In the genomic region with DNA sequence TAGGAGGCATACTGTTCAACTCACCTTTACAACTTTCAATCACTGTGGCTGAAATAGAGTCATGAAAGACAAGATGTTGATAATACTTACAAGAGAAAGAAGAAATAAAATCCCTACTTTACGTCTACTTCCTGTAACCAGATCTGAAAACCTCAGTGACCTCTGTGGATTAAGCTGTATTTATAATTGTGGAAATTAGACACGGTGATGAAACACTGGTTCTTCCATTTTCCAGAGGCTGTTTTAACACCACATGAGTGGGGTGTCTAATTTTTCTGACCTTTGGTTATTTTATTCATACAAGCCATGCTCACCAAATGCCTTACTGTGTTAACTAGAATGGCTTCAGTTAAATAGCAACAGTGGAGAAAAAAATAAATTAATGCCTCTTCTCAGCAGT, we compare ENCODE assay signal across 21 cellular contexts. TPM values are rescaled to one million over a fixed set of nuclear protein-coding genes. Genes with fewer than 3 reads are reported as not detected.
DNase-seq lines count a peak whose midpoint lies in the region; FAIRE-seq and TF ChIP-seq lines count a peak whose summit lies in the region.
"Had no signal": no experiment of that assay in that cellular context is flagged by ENCODE, and none has a peak within 500 bp of the region (broad histone marks: within the 10 kb centered on the region; RNA-seq: fewer than 3 reads in every experiment).

No MANE protein-coding gene starts in this region.

- no peak overlapping the region for H4K91ac ChIP-seq in H1 (replicated peaks; ENCODE audit: insufficient read length, low read length)

- TF ChIP-seq POLR2A in H1 (IDR thresholded peaks at IDR 0.05; ENCODE audit: control extremely low read depth in 1 of 2, low read depth in 2 of 2, low read length in 2 of 2) = no peak

- H2BK15ac ChIP-seq in H1 (ENCODE audit: low read length) = no peak overlapping the region

- H3K27ac ChIP-seq in H1 (ENCODE audit: low read depth, low read length) (no peak overlapping the region), osteoblast (ENCODE audit: low read depth, low read length) (no peak overlapping the region), coronary artery (no peak overlapping the region)
- H3K27ac ChIP-seq in CD4-positive, alpha-beta memory T cell (ENCODE audit: low read depth, low read length) = no peak overlapping the region
- H3K27ac ChIP-seq: GM23248, Peyer's patch, SJSA1 had no signal

- no peak overlapping the region for H2AK5ac ChIP-seq in H1 (ENCODE audit: low read depth, low read length)

- no peak overlapping the region for H2BK120ac ChIP-seq in H1 (replicated peaks; ENCODE audit: low read depth, low read length)

- intact Hi-C loops in CD4-positive, alpha-beta memory T cell (cut with micrococcal nuclease) = no loop called here

- no peaks in the 10 kb centered on the region; the same call in 1 of the 2 replicates for H3K23me2 ChIP-seq in H1 (ENCODE audit: low read depth, low read length)

- H4K20me1 ChIP-seq in H1 (replicated peaks in 1 of 2; ENCODE audit: control insufficient read depth in 1 of 2, insufficient read depth in 2 of 2, low read length in 2 of 2) (no peaks in the 10 kb centered on the region), osteoblast (ENCODE audit: insufficient read depth, low read length) (no peaks in the 10 kb centered on the region)

- no peak overlapping the region for H2BK5ac ChIP-seq in H1 (ENCODE audit: low read depth, low read length)

- no peak overlapping the region for H2BK12ac ChIP-seq in H1 (ENCODE audit: low read depth, low read length)

- CTCF ChIA-PET in H1 (lab: Charles Lee; ENCODE audit: partially characterized antibody) = interaction anchor here (1.7 kb wide), 1 partner anchor 42 kb away, joined by 5 read pairs; no protein-coding TSS in a partner anchor
- CTCF ChIA-PET in CD4-positive, alpha-beta memory T cell (lab: Charles Lee; ENCODE audit: partially characterized antibody) = no interaction called here

- DNase-seq in H4 (ENCODE audit: low spot score) (peak; percentile 16), MV-4-11 (lab: John Stamatoyannopoulos, UW) (peak; percentile 26), H1 (ENCODE audit: low read depth in 1 of 2, low spot score in 2 of 2) (no peak), osteoblast (ENCODE audit: insufficient read length, low spot score, missing footprints) (no peak), GM20000 (ENCODE audit: low spot score) (no peak), coronary artery (ENCODE audit: low spot score) (no peak), glutamatergic neuron (no peak)
- DNase-seq in CD4-positive, alpha-beta memory T cell = no peak
- DNase-seq: CD4-positive, CD25-positive, alpha-beta regulatory T cell; COR-L47; DMS 273 treated with DMSO at 0.1 percent for 48 hours; DND-41; GM23248; KG1; NCI-H1105 treated with DMSO at 0.1 percent for 48 hours; NCI-H2029 treated with DMSO at 0.1 percent for 48 hours; NCI-H226; NCI-H524 treated with DMSO at 0.1 percent for 48 hours; Peyer's patch had no signal

- H3K36me3 Mint-ChIP-seq in CD4-positive, alpha-beta memory T cell = no peaks in the 10 kb centered on the region
- no peaks in the 10 kb centered on the region for H3K36me3 Mint-ChIP-seq in glutamatergic neuron (ENCODE audit: unreplicated experiment)
- H3K36me3 Mint-ChIP-seq: CD4-positive, CD25-positive, alpha-beta regulatory T cell had no signal

- no peak overlapping the region for H3K9ac ChIP-seq in H1 (replicated peaks in 1 of 4; ENCODE audit: extremely low read depth in 1 of 4, low read depth in 3 of 4, low read length in 3 of 4)
- H3K9ac ChIP-seq: GM23248 had no signal

- H3K4me1 ChIP-seq in H1 (replicated peaks in 1 of 4; ENCODE audit: control insufficient read depth in 3 of 4, insufficient read depth in 4 of 4, low read length in 3 of 4) (no peaks in the 10 kb centered on the region), osteoblast (ENCODE audit: insufficient read depth, low read length) (peaks cover 4% of the 10 kb centered on the region)
- no peaks in the 10 kb centered on the region for H3K4me1 ChIP-seq in CD4-positive, alpha-beta memory T cell (ENCODE audit: insufficient read depth, low read length)
- H3K4me1 ChIP-seq: Peyer's patch, SJSA1 had no signal

- H3K23ac ChIP-seq in H1 (ENCODE audit: insufficient read length) = no peak overlapping the region

- H3K18ac ChIP-seq in H1 (ENCODE audit: extremely low read depth, low read length) = no peak overlapping the region

- no peaks in the 10 kb centered on the region for H3K79me2 ChIP-seq in H1 (ENCODE audit: control insufficient read depth in 1 of 2, insufficient read depth in 2 of 2, low read length in 2 of 2)
- no peaks in the 10 kb centered on the region for H3K79me2 ChIP-seq in osteoblast (ENCODE audit: insufficient read depth, low read length)

- peak; percentile 55 for FAIRE-seq in H1 (lab: Jason Lieb, UNC)
- FAIRE-seq: GM12878 had no signal

- no peak overlapping the region for H3K27ac Mint-ChIP-seq in CD4-positive, alpha-beta memory T cell
- no peak overlapping the region for H3K27ac Mint-ChIP-seq in glutamatergic neuron (ENCODE audit: unreplicated experiment)
- H3K27ac Mint-ChIP-seq: CD4-positive, CD25-positive, alpha-beta regulatory T cell had no signal

- H3K27me3 ChIP-seq in H1 (replicated peaks in 1 of 4; ENCODE audit: control insufficient read depth in 3 of 4, extremely low read depth in 1 of 4, insufficient read depth in 3 of 4, low read length in 3 of 4) (no peaks in the 10 kb centered on the region), osteoblast (ENCODE audit: insufficient read depth, low read length) (no peaks in the 10 kb centered on the region)
- no peaks in the 10 kb centered on the region for H3K27me3 ChIP-seq in CD4-positive, alpha-beta memory T cell (ENCODE audit: insufficient read depth, low read length)
- H3K27me3 ChIP-seq: Peyer's patch, SJSA1 had no signal

- no peaks in the 10 kb centered on the region for H3K9me3 ChIP-seq in H1 (ENCODE audit: insufficient read depth in 2 of 2, low read depth in 1 of 2, low read length in 1 of 2)
- H3K9me3 ChIP-seq in osteoblast (ENCODE audit: low read depth, low read length) = no peaks in the 10 kb centered on the region
- H3K9me3 ChIP-seq in CD4-positive, alpha-beta memory T cell (ENCODE audit: control insufficient read depth in 1 of 2, low read length in 2 of 2) = no peaks in the 10 kb centered on the region
- H3K9me3 ChIP-seq: Peyer's patch, SJSA1 had no signal

- no peak for TF ChIP-seq RAD21 in H1 (IDR thresholded peaks at IDR 0.05 in 1 of 2, conservative IDR thresholded peaks at IDR 0.05 in 1 of 2; ENCODE audit: low read depth in 2 of 2, low read length in 2 of 2)

- H3K36me3 ChIP-seq in H1 (ENCODE audit: control insufficient read depth in 2 of 4, insufficient read depth in 4 of 4, low read length in 3 of 4) (no peaks in the 10 kb centered on the region), osteoblast (ENCODE audit: insufficient read depth, low read length) (no peaks in the 10 kb centered on the region)
- no peaks in the 10 kb centered on the region for H3K36me3 ChIP-seq in CD4-positive, alpha-beta memory T cell (ENCODE audit: insufficient read depth, low read length)
- H3K36me3 ChIP-seq: Peyer's patch, SJSA1 had no signal

- no peak for TF ChIP-seq CTCF in H1 (IDR thresholded peaks at IDR 0.05; ENCODE audit: control extremely low read depth in 1 of 3, insufficient read depth in 1 of 3, low read depth in 1 of 3, low read length in 3 of 3)
- no peak for TF ChIP-seq CTCF in osteoblast (IDR thresholded peaks at IDR 0.05; ENCODE audit: extremely low read depth, low read depth, low read length)
- no peak for TF ChIP-seq CTCF in GM20000 (IDR thresholded peaks at IDR 0.05; ENCODE audit: extremely low read depth, missing control alignments)
- TF ChIP-seq CTCF in coronary artery (IDR thresholded peaks at IDR 0.05) = no peak
- TF ChIP-seq CTCF in glutamatergic neuron (IDR thresholded peaks at IDR 0.05; ENCODE audit: partially characterized antibody, unreplicated experiment) = no peak

- no peak overlapping the region for H3K4ac ChIP-seq in H1 (replicated peaks; ENCODE audit: insufficient read length, low read depth, low read length)

- TF ChIP-seq EP300 in H1 (IDR thresholded peaks at IDR 0.05; ENCODE audit: borderline replicate concordance in 1 of 2, low read depth in 2 of 2, low read length in 2 of 2) = no peak

- H3K4me1 Mint-ChIP-seq in CD4-positive, alpha-beta memory T cell = no peaks in the 10 kb centered on the region
- no peaks in the 10 kb centered on the region for H3K4me1 Mint-ChIP-seq in glutamatergic neuron (ENCODE audit: low read depth, unreplicated experiment)
- H3K4me1 Mint-ChIP-seq: CD4-positive, CD25-positive, alpha-beta regulatory T cell had no signal

- no peak overlapping the region for H3K4me2 ChIP-seq in H1 (ENCODE audit: insufficient read depth in 1 of 2, low read depth in 2 of 2, low read length in 2 of 2)
- H3K4me2 ChIP-seq in osteoblast (ENCODE audit: insufficient read depth, low read length) = no peak overlapping the region

- H4K5ac ChIP-seq in H1 (ENCODE audit: insufficient read length, low read depth, low read length) = no peak overlapping the region

- H3K14ac ChIP-seq in H1 (ENCODE audit: insufficient read length) = no peak overlapping the region

- H2AFZ ChIP-seq in H1 (ENCODE audit: low read length) (0 out of 2 replicates have a peak overlapping the region, but pooled peaks have one; percentile 3), osteoblast (ENCODE audit: low read length) (peak overlapping the region; percentile 4)
- H2AFZ ChIP-seq: GM23248 had no signal

- 92% methylated on average over 2 of the region's 2 CpGs; no CpG with 5 or more reads in 1 of the 2 experiments for WGBS in H1 (ENCODE audit: extremely low coverage in 1 of 2, insufficient coverage in 1 of 2, insufficient read length in 1 of 2, insufficient replicate concordance in 2 of 2, low coverage in 1 of 2, low lambda C conversion rate in 2 of 2, missing lambda C conversion rate in 1 of 2), 2 experiments

- H3K9me3 Mint-ChIP-seq in CD4-positive, alpha-beta memory T cell = peaks cover 0 to 5% (median 0%) of the 10 kb centered on the region in 8 donors
- H3K9me3 Mint-ChIP-seq in glutamatergic neuron (ENCODE audit: unreplicated experiment) = no peaks in the 10 kb centered on the region

- no peak overlapping the region for H3K4me3 Mint-ChIP-seq in CD4-positive, alpha-beta memory T cell
- no peak overlapping the region for H3K4me3 Mint-ChIP-seq in glutamatergic neuron (ENCODE audit: unreplicated experiment)
- H3K4me3 Mint-ChIP-seq: CD4-positive, CD25-positive, alpha-beta regulatory T cell had no signal

- POLR2A ChIA-PET in H1 (lab: Charles Lee; ENCODE audit: partially characterized antibody) = no interaction called here
- POLR2A ChIA-PET in CD4-positive, alpha-beta memory T cell (lab: Charles Lee; ENCODE audit: partially characterized antibody) = no interaction called here

- H2BK20ac ChIP-seq in H1 (ENCODE audit: low read length) = no peak overlapping the region

- H3K56ac ChIP-seq in H1 (replicated peaks; ENCODE audit: insufficient read length, low read depth, low read length) = no peak overlapping the region

- no peak overlapping the region for H4K8ac ChIP-seq in H1 (ENCODE audit: extremely low read depth, insufficient read depth, low read length)

- peaks cover 0 to 1% of the 10 kb centered on the region in 2 donors for H3K27me3 Mint-ChIP-seq in CD4-positive, alpha-beta memory T cell
- H3K27me3 Mint-ChIP-seq in glutamatergic neuron (ENCODE audit: unreplicated experiment) = no peaks in the 10 kb centered on the region

- H3K4me3 ChIP-seq in H1 (ENCODE audit: extremely low read depth in 1 of 4, insufficient read depth in 2 of 4, low read depth in 3 of 4, low read length in 4 of 4) (no peak overlapping the region), osteoblast (ENCODE audit: insufficient read depth, low read length) (no peak overlapping the region), coronary artery (no peak overlapping the region)
- H3K4me3 ChIP-seq in CD4-positive, alpha-beta memory T cell (ENCODE audit: low read length in 2 of 2) = no peak overlapping the region
- H3K4me3 ChIP-seq: GM12878, GM23248, Peyer's patch, SJSA1 had no signal

- H3K79me1 ChIP-seq in H1 (ENCODE audit: low read depth, low read length) = no peaks in the 10 kb centered on the region

RNA-seq across cellular contexts. Expression of a gene that starts 58.5 kb away (rescaled TPM):
- total RNA-seq in H4 (2014; rRNA removed; shearing (Covaris generic)) = 7.2 and 8.6 TPM in 2 replicates
- total RNA-seq in H1 (2021; fragmentation: NEBNext Ultra II Directional; extraction: Animal tissue kit (Norgen Biotek cat#: 25700)) = 22.6 and 26.3 TPM in 2 replicates
- polyA plus RNA-seq in H1 (2011; rRNA removed) = 13.0 and 23.1 TPM in 2 replicates
- polyA plus RNA-seq in H1 (2011; cell fraction: cytosol; rRNA removed) = 14.5 TPM
- polyA plus RNA-seq in H1 (2011; cell fraction: nucleus; rRNA removed) = 40.9 TPM
- polyA plus RNA-seq in H1 (2012, experiment 1 of 2) = 14.2 to 16.0 TPM (median 15.4 TPM) in 4 replicates
- polyA plus RNA-seq in H1 (2012, experiment 2 of 2) = 1.2 TPM
- polyA plus RNA-seq in H1 (2013, experiment 1 of 2) = 11.6 TPM
- 9.0 TPM for polyA plus RNA-seq in H1 (2013, experiment 2 of 2)
- 55.0 and 77.3 TPM in 2 replicates for polyA minus RNA-seq in H1 (2011; rRNA and poly(A)+ RNA removed)
- 21.3 TPM for polyA minus RNA-seq in H1 (2011; cell fraction: cytosol; rRNA and poly(A)+ RNA removed)
- polyA minus RNA-seq in H1 (2011; cell fraction: nucleus; rRNA and poly(A)+ RNA removed) = 74.2 TPM
- total RNA-seq in osteoblast = 18.8 and 21.2 TPM in 2 replicates
- 10 to 100 TPM; 16.6 to 17.6 TPM for total RNA-seq in CD4-positive, alpha-beta memory T cell
- 1 to 10 TPM in 1 of 2 donors, under 1 TPM in 1; 0.47 to 7.2 TPM for polyA plus RNA-seq in CD4-positive, alpha-beta memory T cell
- 37.1 TPM for total RNA-seq in glutamatergic neuron (ENCODE audit: unreplicated experiment)

Comparison
In these comparisons a context has a peak if more than half of its experiments do, and no peak if none do; other contexts are left out.
1. DNase-seq: peak in H4 (single experiment) and MV-4-11 (single experiment); none in H1 (0 of 2), osteoblast (single experiment), GM20000 (single experiment), coronary artery (single experiment), CD4-positive, alpha-beta memory T cell (0 of 5) and glutamatergic neuron (single experiment).